In genomic region chr2:51158236-51158635, GRCh38 we compare ENCODE assay signal across 21 cellular contexts.
DNase-seq lines count a peak whose midpoint lies in the region; ATAC-seq and TF ChIP-seq lines count a peak whose summit lies in the region.
"Had no signal": no experiment of that assay in that cellular context is flagged by ENCODE, and none has a peak within 500 bp of the region (broad histone marks: within the 10 kb centered on the region; RNA-seq: fewer than 3 reads in every experiment).

No MANE protein-coding gene starts in this region.

- ATAC-seq in HG02870 (IDR thresholded peaks at IDR 0.05; ENCODE audit: unreplicated experiment) = no peak
- ATAC-seq: foreskin keratinocyte, PC-3, WTC11 had no signal

- TF ChIP-seq CTCF in LNCaP clone FGC (IDR thresholded peaks at IDR 0.05; ENCODE audit: control insufficient read depth, extremely low read depth, insufficient read depth) = no peak

- DNase-seq in COR-L47 (lab: John Stamatoyannopoulos, UW) (peak; percentile 88), LNCaP clone FGC (ENCODE audit: low read depth) (peak; percentile 34), NCI-H2081 treated with DMSO at 0.1 percent for 48 hours (lab: John Stamatoyannopoulos, UW) (peak; percentile 86), SHP77 (lab: John Stamatoyannopoulos, UW) (peak; percentile 49 to 55), A172 (ENCODE audit: low spot score) (no peak), SK-N-DZ (ENCODE audit: low spot score) (no peak), kidney tubule cell (ENCODE audit: low spot score) (no peak)
- DNase-seq: activated CD4-positive, alpha-beta memory T cell treated with anti-CD3 and anti-CD28 coated beads for 36 hours; activated naive CD4-positive, alpha-beta T cell treated with Interleukin-2 at 50 U/mL for 16 hours; CD4-positive, alpha-beta memory T cell; foreskin keratinocyte; hypothalamus; NCI-H226; occipital lobe; PC-3; stimulated activated CD4-positive, alpha-beta T cell treated with anti-CD3 and anti-CD28 coated beads, Interleukin-12 subunit alpha, Interleukin-12 subunit beta, amount 100 ng/mL, for 4 hours; T-helper 2 cell had no signal

- no peak overlapping the region for H3K4me3 ChIP-seq in LNCaP clone FGC (ENCODE audit: low read depth, low read length)
- H3K4me3 ChIP-seq: dorsolateral prefrontal cortex, SJCRH30 had no signal

Comparison
In these comparisons a context has a peak if more than half of its experiments do, and no peak if none do; other contexts are left out.
1. DNase-seq: peak in COR-L47 (single experiment), LNCaP clone FGC (single experiment), NCI-H2081 treated with DMSO at 0.1 percent for 48 hours (single experiment) and SHP77 (2 of 2); none in A172 (single experiment), SK-N-DZ (single experiment) and kidney tubule cell (single experiment).